In the genomic region with DNA sequence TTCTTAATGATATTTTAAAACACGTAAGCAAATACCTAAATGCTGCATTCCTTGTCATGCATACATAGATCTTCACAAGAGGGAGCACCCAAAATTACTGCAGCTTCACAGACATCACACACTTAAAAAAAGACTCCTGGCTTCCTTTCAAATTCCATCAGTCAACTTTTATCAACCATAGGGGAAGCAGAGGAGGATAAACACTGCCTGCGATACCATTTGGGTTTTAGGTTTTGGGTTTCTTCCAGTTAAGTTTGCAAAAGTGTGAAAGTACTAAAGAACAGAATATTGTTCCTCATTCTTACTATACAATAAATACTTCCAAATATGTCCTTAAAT, we compare ENCODE assay signal across 32 cellular contexts.
DNase-seq lines count a peak whose midpoint lies in the region; TF ChIP-seq lines count a peak whose summit lies in the region.
"Had no signal": no experiment of that assay in that cellular context is flagged by ENCODE, and none has a peak within 500 bp of the region (broad histone marks: within the 10 kb centered on the region; RNA-seq: fewer than 3 reads in every experiment).

No MANE protein-coding gene starts in this region.

- H3K4me1 Mint-ChIP-seq in type B pancreatic cell (ENCODE audit: unreplicated experiment), result peaks cover 61% of the 10 kb centered on the region

- H3K27ac ChIP-seq in right atrium auricular region (peak overlapping the region; percentile 11 to 67), iPS-20b (ENCODE audit: low read length) (no peak overlapping the region), tibial nerve (no peak overlapping the region)
- H3K27ac ChIP-seq: gastrocnemius medialis, WERI-Rb-1 had no signal

- intact Hi-C loops in cardiac septum (cut with DNase I), result no loop called here

- H3K4me3 ChIP-seq in right atrium auricular region (no peak overlapping the region), cardiac fibroblast (replicated peaks in 1 of 2; ENCODE audit: low read depth in 2 of 2, low read length in 2 of 2) (no peak overlapping the region), iPS-20b (ENCODE audit: low read length) (peak overlapping the region; percentile 21; the same call in 1 of the 2 replicates), tibial nerve (no peak overlapping the region)
- H3K4me3 ChIP-seq: esophagus squamous epithelium, gastrocnemius medialis, GM12878 had no signal

- TF ChIP-seq CTCF in right atrium auricular region (IDR thresholded peaks at IDR 0.05), result no peak
- TF ChIP-seq CTCF in cardiac fibroblast (IDR thresholded peaks at IDR 0.05; ENCODE audit: low read depth, low read length), result no peak
- TF ChIP-seq CTCF in type B pancreatic cell (conservative IDR thresholded peaks at IDR 0.05), result no peak
- no peak for TF ChIP-seq CTCF in tibial nerve (IDR thresholded peaks at IDR 0.05)

- H3K4me1 ChIP-seq in right atrium auricular region (peaks cover 0 to 34% of the 10 kb centered on the region in 2 donors), iPS-20b (ENCODE audit: insufficient read depth, low read length) (peaks cover 63% of the 10 kb centered on the region), tibial nerve (peaks cover 0 to 9% (median 0%) of the 10 kb centered on the region in 4 donors)

- no peak for TF ChIP-seq EP300 in tibial nerve (IDR thresholded peaks at IDR 0.05)

- peaks cover 10% of the 10 kb centered on the region for H3K9me3 Mint-ChIP-seq in type B pancreatic cell
- H3K9me3 Mint-ChIP-seq: activated CD4-positive, alpha-beta T cell treated with anti-CD3 and anti-CD28 coated beads, Interleukin-2, amount 10 ng/mL, durations not matched to agents 24 days and 14 days; activated naive CD8-positive, alpha-beta T cell treated with anti-CD3 and anti-CD28 coated beads, Interleukin-2, amount 10 ng/mL, durations not matched to agents 7 days and 5 days; dendritic cell treated with granulocyte-macrophage colony-stimulating factor and Interleukin-4, amounts not matched to agents 40 ng/mL and 50 ng/mL, for 4 days; stimulated activated effector memory CD8-positive, alpha-beta T cell treated with anti-CD3 and anti-CD28 coated beads, Interleukin-12 subunit alpha, Interleukin-12 subunit beta, amount 100 ng/mL, for 72 hours; T-helper 2 cell treated with Interferon-gamma antibody and Interleukin-4, amounts not matched to agents 5 μg/mL and 100 μg/mL, for 36 hours had no signal

- no peaks in the 10 kb centered on the region for H3K27me3 Mint-ChIP-seq in type B pancreatic cell

- no peaks in the 10 kb centered on the region for H3K9me3 ChIP-seq in right atrium auricular region
- H3K9me3 ChIP-seq in iPS-20b (ENCODE audit: insufficient read depth, low read depth, low read length), result no peaks in the 10 kb centered on the region
- no peaks in the 10 kb centered on the region for H3K9me3 ChIP-seq in tibial nerve
- H3K9me3 ChIP-seq: ascending aorta, BE2C, esophagus squamous epithelium, gastrocnemius medialis had no signal

- H3K27ac Mint-ChIP-seq in type B pancreatic cell, result peak overlapping the region; percentile 12
- H3K27ac Mint-ChIP-seq: activated CD4-positive, alpha-beta T cell treated with anti-CD3 and anti-CD28 coated beads, Interleukin-2, amount 10 ng/mL, durations not matched to agents 24 days and 14 days; activated naive CD8-positive, alpha-beta T cell treated with anti-CD3 and anti-CD28 coated beads, Interleukin-2, amount 10 ng/mL, durations not matched to agents 7 days and 5 days; dendritic cell treated with granulocyte-macrophage colony-stimulating factor and Interleukin-4, amounts not matched to agents 40 ng/mL and 50 ng/mL, for 4 days; stimulated activated effector memory CD8-positive, alpha-beta T cell treated with anti-CD3 and anti-CD28 coated beads, Interleukin-12 subunit alpha, Interleukin-12 subunit beta, amount 100 ng/mL, for 72 hours; T-helper 2 cell treated with Interferon-gamma antibody and Interleukin-4, amounts not matched to agents 5 μg/mL and 100 μg/mL, for 36 hours had no signal

- H3K9ac ChIP-seq in iPS-20b (ENCODE audit: low read depth, low read length), result peak overlapping the region; percentile 46; the same call in 1 of the 2 replicates

- 56 to 57% methylated on average over 2 of the region's 2 CpGs for WGBS in tibial nerve, 2 donors

- no peaks in the 10 kb centered on the region for H3K36me3 ChIP-seq in right atrium auricular region
- H3K36me3 ChIP-seq in iPS-20b (ENCODE audit: insufficient read depth, low read depth, low read length), result no peaks in the 10 kb centered on the region
- H3K36me3 ChIP-seq in tibial nerve, result no peaks in the 10 kb centered on the region
- H3K36me3 ChIP-seq: ascending aorta, BE2C, esophagus squamous epithelium, gastrocnemius medialis, WERI-Rb-1 had no signal

- H3K4me3 Mint-ChIP-seq in type B pancreatic cell, result peak overlapping the region; percentile 22
- H3K4me3 Mint-ChIP-seq: activated CD4-positive, alpha-beta T cell treated with anti-CD3 and anti-CD28 coated beads, Interleukin-2, amount 10 ng/mL, durations not matched to agents 24 days and 14 days; activated naive CD8-positive, alpha-beta T cell treated with anti-CD3 and anti-CD28 coated beads, Interleukin-2, amount 10 ng/mL, durations not matched to agents 7 days and 5 days; CD8-positive, alpha-beta memory T cell; dendritic cell treated with granulocyte-macrophage colony-stimulating factor and Interleukin-4, amounts not matched to agents 40 ng/mL and 50 ng/mL, for 4 days; stimulated activated effector memory CD8-positive, alpha-beta T cell treated with anti-CD3 and anti-CD28 coated beads, Interleukin-12 subunit alpha, Interleukin-12 subunit beta, amount 100 ng/mL, for 72 hours; T-helper 2 cell treated with Interferon-gamma antibody and Interleukin-4, amounts not matched to agents 5 μg/mL and 100 μg/mL, for 36 hours had no signal

- DNase-seq in right atrium auricular region (ENCODE audit: low spot score) (no peak), cardiac septum (ENCODE audit: low spot score) (no peak), cardiac fibroblast (ENCODE audit: low read depth in 2 of 2) (peak; percentile 18 to 63), type B pancreatic cell (ENCODE audit: extremely low spot score, unreplicated experiment) (no peak), NCI-H2227 treated with DMSO at 0.1 percent for 48 hours (lab: John Stamatoyannopoulos, UW) (no peak), epidermal melanocyte (ENCODE audit: insufficient read length, low spot score) (no peak), tibial nerve (ENCODE audit: low spot score in 2 of 2) (no peak)
- DNase-seq: ACHN; activated CD4-positive, alpha-beta T cell treated with anti-CD3 and anti-CD28 coated beads, Interleukin-2, amount 10 ng/mL, durations not matched to agents 24 days and 14 days; activated effector memory CD4-positive, alpha-beta T cell treated with anti-CD3 and anti-CD28 coated beads, Interleukin-2, amount 50 U/mL, for 16 hours; activated naive CD8-positive, alpha-beta T cell treated with anti-CD3 and anti-CD28 coated beads, Interleukin-2, amount 10 ng/mL, durations not matched to agents 7 days and 5 days; activated T-cell treated with anti-CD3 and anti-CD28 coated beads, Interleukin-2, amount 50 U/mL, for 1 hour; BE2C; CD8-positive, alpha-beta memory T cell; central memory CD4-positive, alpha-beta T cell; DMS 273 treated with DMSO at 0.1 percent for 48 hours; esophagus squamous epithelium; gastrocnemius medialis; hippocampal formation; NCI-H1417; NCI-H2029; NCI-H526 treated with DMSO at 0.1 percent for 48 hours; occipital lobe; SHP77 treated with DMSO at 0.1 percent for 48 hours; trophoblast cell; WERI-Rb-1 had no signal

- peaks cover 3% of the 10 kb centered on the region for H3K36me3 Mint-ChIP-seq in type B pancreatic cell
- H3K36me3 Mint-ChIP-seq: activated naive CD8-positive, alpha-beta T cell treated with anti-CD3 and anti-CD28 coated beads, Interleukin-2, amount 10 ng/mL, durations not matched to agents 7 days and 5 days; CD8-positive, alpha-beta memory T cell; stimulated activated effector memory CD8-positive, alpha-beta T cell treated with anti-CD3 and anti-CD28 coated beads, Interleukin-12 subunit alpha, Interleukin-12 subunit beta, amount 100 ng/mL, for 72 hours had no signal

- H3K27me3 ChIP-seq in right atrium auricular region (no peaks in the 10 kb centered on the region), iPS-20b (ENCODE audit: insufficient read depth, low read length) (no peaks in the 10 kb centered on the region), tibial nerve (no peaks in the 10 kb centered on the region)
- H3K27me3 ChIP-seq: ascending aorta, BE2C, esophagus squamous epithelium, gastrocnemius medialis had no signal

- no peak for TF ChIP-seq POLR2A in tibial nerve (IDR thresholded peaks at IDR 0.05)

Comparison
In these comparisons a context has a peak if more than half of its experiments do, and no peak if none do; other contexts are left out.
1. DNase-seq: peak in cardiac fibroblast (2 of 2); none in right atrium auricular region (single experiment), cardiac septum (single experiment), type B pancreatic cell (single experiment), NCI-H2227 treated with DMSO at 0.1 percent for 48 hours (single experiment), epidermal melanocyte (single experiment) and tibial nerve (0 of 2).
2. H3K27ac ChIP-seq: peak in right atrium auricular region (2 of 2); none in iPS-20b (single experiment) and tibial nerve (0 of 4).